Comparison of ENCODE assay signal across 8 cellular contexts in the genomic region with DNA sequence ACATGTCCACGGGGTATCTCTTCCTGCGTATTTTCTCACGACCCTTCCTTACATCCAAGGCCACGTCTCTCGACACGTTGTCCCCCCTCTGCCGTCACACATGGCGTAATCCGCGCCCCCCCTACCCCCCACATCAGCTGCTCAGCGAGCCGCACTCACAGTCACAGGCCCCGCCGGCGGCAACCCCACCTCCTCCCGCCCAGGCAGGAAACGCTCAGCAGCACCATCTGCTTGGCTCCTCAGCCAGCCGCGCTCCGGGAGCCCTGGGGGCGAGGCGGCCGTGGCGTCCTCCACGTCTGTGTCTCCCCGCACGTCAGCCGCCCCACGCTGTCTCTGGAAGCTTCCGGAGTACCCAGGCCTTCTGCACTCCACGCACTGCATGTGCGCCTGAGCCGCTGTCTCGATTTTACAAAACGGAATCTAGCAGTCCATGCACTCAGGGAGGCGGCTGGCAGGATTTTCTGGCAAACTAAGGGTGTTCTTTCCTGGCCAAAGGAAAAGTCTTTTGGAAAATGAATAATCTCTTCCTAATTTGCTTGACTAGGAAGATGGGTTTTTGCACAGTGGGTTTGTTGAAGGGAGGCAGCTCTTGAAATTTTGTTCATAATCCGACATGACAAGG.
DNase-seq lines count a peak whose midpoint lies in the region; TF ChIP-seq lines count a peak whose summit lies in the region.

No MANE protein-coding gene starts in this region.

- peaks cover 17% of the 10 kb centered on the region for H3K4me1 ChIP-seq in mesodermal cell (ENCODE audit: control insufficient read depth, insufficient read depth, low read length, poor library complexity, severe bottlenecking)

- H3K9me3 ChIP-seq in MG63 (no peaks in the 10 kb centered on the region), mesodermal cell (ENCODE audit: control insufficient read depth, low read length) (no peaks in the 10 kb centered on the region)

- 38 to 53% methylated on average over 28 to 37 of the region's 37 CpGs for WGBS in mesodermal cell (ENCODE audit: insufficient coverage in 2 of 2), 2 experiments

- no peaks in the 10 kb centered on the region for H3K36me3 ChIP-seq in MG63
- no peaks in the 10 kb centered on the region for H3K36me3 ChIP-seq in mesodermal cell (ENCODE audit: control insufficient read depth, insufficient read depth, low read length)

- no peak overlapping the region for H3K4me3 ChIP-seq in MG63
- no peak overlapping the region for H3K4me3 ChIP-seq in mesodermal cell (ENCODE audit: extremely low read depth, insufficient read depth, low read length, poor library complexity, severe bottlenecking)

- peak; percentile 63 for TF ChIP-seq POLR2A in GM19193 (IDR thresholded peaks at IDR 0.05; ENCODE audit: extremely low read depth, insufficient read depth, insufficient read length)

- peak; percentile 56 for DNase-seq in MG63
- peak; percentile 66 to 70 for DNase-seq in activated CD4-positive, alpha-beta T cell treated with anti-CD3 and anti-CD28 coated beads, Interleukin-2, amount 50 U/mL, for 48 hours
- DNase-seq in dermis blood vessel endothelial cell = peak; percentile 78
- peak; percentile 58 for DNase-seq in stimulated activated CD8-positive, alpha-beta memory T cell treated with anti-CD3 and anti-CD28 coated beads, Interleukin-4, amount 100 ng/mL, for 24 hours (ENCODE audit: low read depth)
- DNase-seq in 8988T = no peak
- DNase-seq in SW480 (ENCODE audit: low spot score) = no peak

- no peaks in the 10 kb centered on the region for H3K27me3 ChIP-seq in MG63

- H3K27ac ChIP-seq in mesodermal cell (ENCODE audit: low read depth, low read length, severe bottlenecking) = peak overlapping the region; percentile 49

Comparison
In these comparisons a context has a peak if more than half of its experiments do, and no peak if none do; other contexts are left out.
1. DNase-seq: peak in MG63 (single experiment), activated CD4-positive, alpha-beta T cell treated with anti-CD3 and anti-CD28 coated beads, Interleukin-2, amount 50 U/mL, for 48 hours (2 of 2), dermis blood vessel endothelial cell (single experiment) and stimulated activated CD8-positive, alpha-beta memory T cell treated with anti-CD3 and anti-CD28 coated beads, Interleukin-4, amount 100 ng/mL, for 24 hours (single experiment); none in 8988T (single experiment) and SW480 (single experiment).